Comparison of ENCODE assay signal across 1 cellular context in the genomic region with DNA sequence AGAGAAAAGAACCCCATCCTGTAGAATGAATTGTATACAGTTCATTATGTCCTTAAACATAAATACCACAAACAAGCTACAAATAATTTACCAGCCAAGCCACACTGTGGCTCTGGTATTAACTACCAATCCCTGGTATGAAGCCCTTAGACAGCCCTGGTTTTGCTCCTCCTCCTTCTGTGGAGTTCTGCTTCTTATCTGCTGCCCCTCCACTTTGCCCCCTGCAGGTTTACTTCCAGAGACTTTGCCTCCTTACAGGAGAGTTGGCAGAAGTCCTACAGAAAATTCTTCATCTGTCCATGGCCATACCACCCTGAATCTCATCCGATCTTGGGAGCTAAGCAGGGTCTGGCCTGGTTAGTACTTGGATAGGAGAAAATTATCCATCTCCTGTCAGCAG.
TF ChIP-seq lines count a peak whose summit lies in the region.

No MANE protein-coding gene starts in this region.

TF ChIP-seq in WTC11, 78 proteins besides CTCF, POLR2A, EP300 and RAD21 (continued from another document):
- TF ChIP-seq FOXP1 (CRISPR knock-in tag; IDR thresholded peaks at IDR 0.05; ENCODE audit: borderline replicate concordance): no peak
- TF ChIP-seq, protein P1, sequence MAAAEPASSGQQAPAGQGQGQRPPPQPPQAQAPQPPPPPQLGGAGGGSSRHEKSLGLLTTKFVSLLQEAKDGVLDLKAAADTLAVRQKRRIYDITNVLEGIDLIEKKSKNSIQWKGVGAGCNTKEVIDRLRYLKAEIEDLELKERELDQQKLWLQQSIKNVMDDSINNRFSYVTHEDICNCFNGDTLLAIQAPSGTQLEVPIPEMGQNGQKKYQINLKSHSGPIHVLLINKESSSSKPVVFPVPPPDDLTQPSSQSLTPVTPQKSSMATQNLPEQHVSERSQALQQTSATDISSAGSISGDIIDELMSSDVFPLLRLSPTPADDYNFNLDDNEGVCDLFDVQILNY (CRISPR knock-in tag; IDR thresholded peaks at IDR 0.05): no peak
- no peak for TF ChIP-seq ATF1 (CRISPR knock-in tag; IDR thresholded peaks at IDR 0.05)
